In the genomic region with DNA sequence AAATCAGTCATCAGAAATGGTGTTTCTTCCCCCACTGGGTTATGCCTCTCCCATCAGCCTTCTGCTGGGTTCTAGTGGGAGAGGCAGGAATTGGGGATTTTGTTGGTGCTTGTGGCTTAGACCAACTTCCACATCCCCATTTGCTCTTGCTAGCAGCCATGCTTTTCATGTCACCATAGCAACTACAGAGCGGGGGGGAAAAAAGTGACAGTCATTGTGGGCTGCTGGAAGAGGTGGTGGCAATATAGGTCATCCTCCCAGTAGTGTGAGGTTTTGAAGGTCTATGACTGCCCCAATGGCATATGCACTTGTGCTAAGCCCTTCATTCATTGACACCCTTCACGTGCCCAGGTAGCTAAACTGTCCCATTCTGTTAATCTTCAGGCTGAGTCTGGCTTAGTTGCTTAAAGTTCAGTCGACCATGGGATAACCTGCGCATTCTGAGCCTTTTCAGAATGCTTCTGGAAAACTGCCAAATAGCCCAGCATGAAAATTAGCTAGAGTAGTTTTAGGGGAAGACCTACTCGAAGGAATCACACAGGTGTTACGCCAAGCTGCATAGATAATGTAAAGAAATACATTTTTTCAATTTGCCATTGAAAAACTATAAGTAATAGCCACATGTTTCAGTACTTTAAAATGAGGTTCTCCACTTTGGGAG, we compare ENCODE assay signal across 1 cellular context.
TF ChIP-seq lines count a peak whose summit lies in the region.

No MANE protein-coding gene starts in this region.

TF ChIP-seq in K562, 482 proteins besides CTCF, POLR2A, EP300 and RAD21 (continued from another document and continues in another):
- TF ChIP-seq TGIF2 (CRISPR knock-in tag; IDR thresholded peaks at IDR 0.05) (no peak), DIDO1 (tag; IDR thresholded peaks at IDR 0.05; ENCODE audit: low read depth) (no peak), STAT5A (IDR thresholded peaks at IDR 0.05; ENCODE audit: borderline replicate concordance, low read length) (no peak), SP2 (IDR thresholded peaks at IDR 0.05; ENCODE audit: extremely low read depth, low read depth, low read length, poor library complexity, severe bottlenecking) (no peak), ZNF143 (CRISPR knock-in tag; IDR thresholded peaks at IDR 0.05) (no peak), RBM34 (IDR thresholded peaks at IDR 0.05; ENCODE audit: borderline replicate concordance, insufficient read depth, low read length) (no peak), PCBP2 (IDR thresholded peaks at IDR 0.05; ENCODE audit: low read depth, low read length, poor library complexity, severe bottlenecking) (no peak), MTA3 (IDR thresholded peaks at IDR 0.05; ENCODE audit: borderline replicate concordance) (peak; percentile 38; the same call in 1 of the 2 replicates), NFIC (IDR thresholded peaks at IDR 0.05) (peak; percentile 95), ZNF444 (CRISPR knock-in tag; IDR thresholded peaks at IDR 0.05) (no peak), ZNF695 (CRISPR knock-in tag; IDR thresholded peaks at IDR 0.05) (no peak), CTBP1 (IDR thresholded peaks at IDR 0.05; ENCODE audit: borderline replicate concordance) (peak; percentile 52), L3MBTL2 (IDR thresholded peaks at IDR 0.05) (peak; percentile 76), SMAD4 (CRISPR knock-in tag; conservative IDR thresholded peaks at IDR 0.05) (no peak), BHLHE40 (IDR thresholded peaks at IDR 0.05; ENCODE audit: low read length) (peak; percentile 69), CSDE1 (IDR thresholded peaks at IDR 0.05) (peak in 1 of 2 experiments; percentile 65; a peak in 1 of 4 replicates), ZZZ3 (IDR thresholded peaks at IDR 0.05) (no peak), HOXB6 (CRISPR knock-in tag; IDR thresholded peaks at IDR 0.05; ENCODE audit: borderline replicate concordance) (no peak), DPF2 (IDR thresholded peaks at IDR 0.05) (0 out of 2 replicates have a peak, but pooled peaks have one; percentile 57)
- TF ChIP-seq, protein P1, sequence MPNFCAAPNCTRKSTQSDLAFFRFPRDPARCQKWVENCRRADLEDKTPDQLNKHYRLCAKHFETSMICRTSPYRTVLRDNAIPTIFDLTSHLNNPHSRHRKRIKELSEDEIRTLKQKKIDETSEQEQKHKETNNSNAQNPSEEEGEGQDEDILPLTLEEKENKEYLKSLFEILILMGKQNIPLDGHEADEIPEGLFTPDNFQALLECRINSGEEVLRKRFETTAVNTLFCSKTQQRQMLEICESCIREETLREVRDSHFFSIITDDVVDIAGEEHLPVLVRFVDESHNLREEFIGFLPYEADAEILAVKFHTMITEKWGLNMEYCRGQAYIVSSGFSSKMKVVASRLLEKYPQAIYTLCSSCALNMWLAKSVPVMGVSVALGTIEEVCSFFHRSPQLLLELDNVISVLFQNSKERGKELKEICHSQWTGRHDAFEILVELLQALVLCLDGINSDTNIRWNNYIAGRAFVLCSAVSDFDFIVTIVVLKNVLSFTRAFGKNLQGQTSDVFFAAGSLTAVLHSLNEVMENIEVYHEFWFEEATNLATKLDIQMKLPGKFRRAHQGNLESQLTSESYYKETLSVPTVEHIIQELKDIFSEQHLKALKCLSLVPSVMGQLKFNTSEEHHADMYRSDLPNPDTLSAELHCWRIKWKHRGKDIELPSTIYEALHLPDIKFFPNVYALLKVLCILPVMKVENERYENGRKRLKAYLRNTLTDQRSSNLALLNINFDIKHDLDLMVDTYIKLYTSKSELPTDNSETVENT (CRISPR knock-in tag; IDR thresholded peaks at IDR 0.05), result no peak
- TF ChIP-seq, protein P2, sequence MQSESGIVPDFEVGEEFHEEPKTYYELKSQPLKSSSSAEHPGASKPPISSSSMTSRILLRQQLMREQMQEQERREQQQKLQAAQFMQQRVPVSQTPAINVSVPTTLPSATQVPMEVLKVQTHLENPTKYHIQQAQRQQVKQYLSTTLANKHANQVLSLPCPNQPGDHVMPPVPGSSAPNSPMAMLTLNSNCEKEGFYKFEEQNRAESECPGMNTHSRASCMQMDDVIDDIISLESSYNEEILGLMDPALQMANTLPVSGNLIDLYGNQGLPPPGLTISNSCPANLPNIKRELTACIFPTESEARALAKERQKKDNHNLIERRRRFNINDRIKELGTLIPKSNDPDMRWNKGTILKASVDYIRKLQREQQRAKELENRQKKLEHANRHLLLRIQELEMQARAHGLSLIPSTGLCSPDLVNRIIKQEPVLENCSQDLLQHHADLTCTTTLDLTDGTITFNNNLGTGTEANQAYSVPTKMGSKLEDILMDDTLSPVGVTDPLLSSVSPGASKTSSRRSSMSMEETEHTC (IDR thresholded peaks at IDR 0.05), result no peak
- TF ChIP-seq, protein P3, sequence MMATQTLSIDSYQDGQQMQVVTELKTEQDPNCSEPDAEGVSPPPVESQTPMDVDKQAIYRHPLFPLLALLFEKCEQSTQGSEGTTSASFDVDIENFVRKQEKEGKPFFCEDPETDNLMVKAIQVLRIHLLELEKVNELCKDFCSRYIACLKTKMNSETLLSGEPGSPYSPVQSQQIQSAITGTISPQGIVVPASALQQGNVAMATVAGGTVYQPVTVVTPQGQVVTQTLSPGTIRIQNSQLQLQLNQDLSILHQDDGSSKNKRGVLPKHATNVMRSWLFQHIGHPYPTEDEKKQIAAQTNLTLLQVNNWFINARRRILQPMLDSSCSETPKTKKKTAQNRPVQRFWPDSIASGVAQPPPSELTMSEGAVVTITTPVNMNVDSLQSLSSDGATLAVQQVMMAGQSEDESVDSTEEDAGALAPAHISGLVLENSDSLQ (IDR thresholded peaks at IDR 0.05), result peak; percentile 48; the same call in 1 of the 2 replicates
- TF ChIP-seq, protein P4, sequence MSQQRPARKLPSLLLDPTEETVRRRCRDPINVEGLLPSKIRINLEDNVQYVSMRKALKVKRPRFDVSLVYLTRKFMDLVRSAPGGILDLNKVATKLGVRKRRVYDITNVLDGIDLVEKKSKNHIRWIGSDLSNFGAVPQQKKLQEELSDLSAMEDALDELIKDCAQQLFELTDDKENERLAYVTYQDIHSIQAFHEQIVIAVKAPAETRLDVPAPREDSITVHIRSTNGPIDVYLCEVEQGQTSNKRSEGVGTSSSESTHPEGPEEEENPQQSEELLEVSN (IDR thresholded peaks at IDR 0.05; ENCODE audit: borderline replicate concordance in 1 of 2, extremely low read depth in 1 of 2, insufficient read depth in 1 of 2, insufficient read length in 1 of 2, low read depth in 1 of 2, low read length in 1 of 2, poor library complexity in 1 of 2, severe bottlenecking in 1 of 2), result peak; percentile 63 to 82
- TF ChIP-seq, protein P5, sequence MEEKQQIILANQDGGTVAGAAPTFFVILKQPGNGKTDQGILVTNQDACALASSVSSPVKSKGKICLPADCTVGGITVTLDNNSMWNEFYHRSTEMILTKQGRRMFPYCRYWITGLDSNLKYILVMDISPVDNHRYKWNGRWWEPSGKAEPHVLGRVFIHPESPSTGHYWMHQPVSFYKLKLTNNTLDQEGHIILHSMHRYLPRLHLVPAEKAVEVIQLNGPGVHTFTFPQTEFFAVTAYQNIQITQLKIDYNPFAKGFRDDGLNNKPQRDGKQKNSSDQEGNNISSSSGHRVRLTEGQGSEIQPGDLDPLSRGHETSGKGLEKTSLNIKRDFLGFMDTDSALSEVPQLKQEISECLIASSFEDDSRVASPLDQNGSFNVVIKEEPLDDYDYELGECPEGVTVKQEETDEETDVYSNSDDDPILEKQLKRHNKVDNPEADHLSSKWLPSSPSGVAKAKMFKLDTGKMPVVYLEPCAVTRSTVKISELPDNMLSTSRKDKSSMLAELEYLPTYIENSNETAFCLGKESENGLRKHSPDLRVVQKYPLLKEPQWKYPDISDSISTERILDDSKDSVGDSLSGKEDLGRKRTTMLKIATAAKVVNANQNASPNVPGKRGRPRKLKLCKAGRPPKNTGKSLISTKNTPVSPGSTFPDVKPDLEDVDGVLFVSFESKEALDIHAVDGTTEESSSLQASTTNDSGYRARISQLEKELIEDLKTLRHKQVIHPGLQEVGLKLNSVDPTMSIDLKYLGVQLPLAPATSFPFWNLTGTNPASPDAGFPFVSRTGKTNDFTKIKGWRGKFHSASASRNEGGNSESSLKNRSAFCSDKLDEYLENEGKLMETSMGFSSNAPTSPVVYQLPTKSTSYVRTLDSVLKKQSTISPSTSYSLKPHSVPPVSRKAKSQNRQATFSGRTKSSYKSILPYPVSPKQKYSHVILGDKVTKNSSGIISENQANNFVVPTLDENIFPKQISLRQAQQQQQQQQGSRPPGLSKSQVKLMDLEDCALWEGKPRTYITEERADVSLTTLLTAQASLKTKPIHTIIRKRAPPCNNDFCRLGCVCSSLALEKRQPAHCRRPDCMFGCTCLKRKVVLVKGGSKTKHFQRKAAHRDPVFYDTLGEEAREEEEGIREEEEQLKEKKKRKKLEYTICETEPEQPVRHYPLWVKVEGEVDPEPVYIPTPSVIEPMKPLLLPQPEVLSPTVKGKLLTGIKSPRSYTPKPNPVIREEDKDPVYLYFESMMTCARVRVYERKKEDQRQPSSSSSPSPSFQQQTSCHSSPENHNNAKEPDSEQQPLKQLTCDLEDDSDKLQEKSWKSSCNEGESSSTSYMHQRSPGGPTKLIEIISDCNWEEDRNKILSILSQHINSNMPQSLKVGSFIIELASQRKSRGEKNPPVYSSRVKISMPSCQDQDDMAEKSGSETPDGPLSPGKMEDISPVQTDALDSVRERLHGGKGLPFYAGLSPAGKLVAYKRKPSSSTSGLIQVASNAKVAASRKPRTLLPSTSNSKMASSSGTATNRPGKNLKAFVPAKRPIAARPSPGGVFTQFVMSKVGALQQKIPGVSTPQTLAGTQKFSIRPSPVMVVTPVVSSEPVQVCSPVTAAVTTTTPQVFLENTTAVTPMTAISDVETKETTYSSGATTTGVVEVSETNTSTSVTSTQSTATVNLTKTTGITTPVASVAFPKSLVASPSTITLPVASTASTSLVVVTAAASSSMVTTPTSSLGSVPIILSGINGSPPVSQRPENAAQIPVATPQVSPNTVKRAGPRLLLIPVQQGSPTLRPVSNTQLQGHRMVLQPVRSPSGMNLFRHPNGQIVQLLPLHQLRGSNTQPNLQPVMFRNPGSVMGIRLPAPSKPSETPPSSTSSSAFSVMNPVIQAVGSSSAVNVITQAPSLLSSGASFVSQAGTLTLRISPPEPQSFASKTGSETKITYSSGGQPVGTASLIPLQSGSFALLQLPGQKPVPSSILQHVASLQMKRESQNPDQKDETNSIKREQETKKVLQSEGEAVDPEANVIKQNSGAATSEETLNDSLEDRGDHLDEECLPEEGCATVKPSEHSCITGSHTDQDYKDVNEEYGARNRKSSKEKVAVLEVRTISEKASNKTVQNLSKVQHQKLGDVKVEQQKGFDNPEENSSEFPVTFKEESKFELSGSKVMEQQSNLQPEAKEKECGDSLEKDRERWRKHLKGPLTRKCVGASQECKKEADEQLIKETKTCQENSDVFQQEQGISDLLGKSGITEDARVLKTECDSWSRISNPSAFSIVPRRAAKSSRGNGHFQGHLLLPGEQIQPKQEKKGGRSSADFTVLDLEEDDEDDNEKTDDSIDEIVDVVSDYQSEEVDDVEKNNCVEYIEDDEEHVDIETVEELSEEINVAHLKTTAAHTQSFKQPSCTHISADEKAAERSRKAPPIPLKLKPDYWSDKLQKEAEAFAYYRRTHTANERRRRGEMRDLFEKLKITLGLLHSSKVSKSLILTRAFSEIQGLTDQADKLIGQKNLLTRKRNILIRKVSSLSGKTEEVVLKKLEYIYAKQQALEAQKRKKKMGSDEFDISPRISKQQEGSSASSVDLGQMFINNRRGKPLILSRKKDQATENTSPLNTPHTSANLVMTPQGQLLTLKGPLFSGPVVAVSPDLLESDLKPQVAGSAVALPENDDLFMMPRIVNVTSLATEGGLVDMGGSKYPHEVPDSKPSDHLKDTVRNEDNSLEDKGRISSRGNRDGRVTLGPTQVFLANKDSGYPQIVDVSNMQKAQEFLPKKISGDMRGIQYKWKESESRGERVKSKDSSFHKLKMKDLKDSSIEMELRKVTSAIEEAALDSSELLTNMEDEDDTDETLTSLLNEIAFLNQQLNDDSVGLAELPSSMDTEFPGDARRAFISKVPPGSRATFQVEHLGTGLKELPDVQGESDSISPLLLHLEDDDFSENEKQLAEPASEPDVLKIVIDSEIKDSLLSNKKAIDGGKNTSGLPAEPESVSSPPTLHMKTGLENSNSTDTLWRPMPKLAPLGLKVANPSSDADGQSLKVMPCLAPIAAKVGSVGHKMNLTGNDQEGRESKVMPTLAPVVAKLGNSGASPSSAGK (IDR thresholded peaks at IDR 0.05), result peak; percentile 80
- TF ChIP-seq, protein P6, sequence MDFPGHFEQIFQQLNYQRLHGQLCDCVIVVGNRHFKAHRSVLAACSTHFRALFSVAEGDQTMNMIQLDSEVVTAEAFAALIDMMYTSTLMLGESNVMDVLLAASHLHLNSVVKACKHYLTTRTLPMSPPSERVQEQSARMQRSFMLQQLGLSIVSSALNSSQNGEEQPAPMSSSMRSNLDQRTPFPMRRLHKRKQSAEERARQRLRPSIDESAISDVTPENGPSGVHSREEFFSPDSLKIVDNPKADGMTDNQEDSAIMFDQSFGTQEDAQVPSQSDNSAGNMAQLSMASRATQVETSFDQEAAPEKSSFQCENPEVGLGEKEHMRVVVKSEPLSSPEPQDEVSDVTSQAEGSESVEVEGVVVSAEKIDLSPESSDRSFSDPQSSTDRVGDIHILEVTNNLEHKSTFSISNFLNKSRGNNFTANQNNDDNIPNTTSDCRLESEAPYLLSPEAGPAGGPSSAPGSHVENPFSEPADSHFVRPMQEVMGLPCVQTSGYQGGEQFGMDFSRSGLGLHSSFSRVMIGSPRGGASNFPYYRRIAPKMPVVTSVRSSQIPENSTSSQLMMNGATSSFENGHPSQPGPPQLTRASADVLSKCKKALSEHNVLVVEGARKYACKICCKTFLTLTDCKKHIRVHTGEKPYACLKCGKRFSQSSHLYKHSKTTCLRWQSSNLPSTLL (IDR thresholded peaks at IDR 0.05), result no peak
- TF ChIP-seq, protein P7, sequence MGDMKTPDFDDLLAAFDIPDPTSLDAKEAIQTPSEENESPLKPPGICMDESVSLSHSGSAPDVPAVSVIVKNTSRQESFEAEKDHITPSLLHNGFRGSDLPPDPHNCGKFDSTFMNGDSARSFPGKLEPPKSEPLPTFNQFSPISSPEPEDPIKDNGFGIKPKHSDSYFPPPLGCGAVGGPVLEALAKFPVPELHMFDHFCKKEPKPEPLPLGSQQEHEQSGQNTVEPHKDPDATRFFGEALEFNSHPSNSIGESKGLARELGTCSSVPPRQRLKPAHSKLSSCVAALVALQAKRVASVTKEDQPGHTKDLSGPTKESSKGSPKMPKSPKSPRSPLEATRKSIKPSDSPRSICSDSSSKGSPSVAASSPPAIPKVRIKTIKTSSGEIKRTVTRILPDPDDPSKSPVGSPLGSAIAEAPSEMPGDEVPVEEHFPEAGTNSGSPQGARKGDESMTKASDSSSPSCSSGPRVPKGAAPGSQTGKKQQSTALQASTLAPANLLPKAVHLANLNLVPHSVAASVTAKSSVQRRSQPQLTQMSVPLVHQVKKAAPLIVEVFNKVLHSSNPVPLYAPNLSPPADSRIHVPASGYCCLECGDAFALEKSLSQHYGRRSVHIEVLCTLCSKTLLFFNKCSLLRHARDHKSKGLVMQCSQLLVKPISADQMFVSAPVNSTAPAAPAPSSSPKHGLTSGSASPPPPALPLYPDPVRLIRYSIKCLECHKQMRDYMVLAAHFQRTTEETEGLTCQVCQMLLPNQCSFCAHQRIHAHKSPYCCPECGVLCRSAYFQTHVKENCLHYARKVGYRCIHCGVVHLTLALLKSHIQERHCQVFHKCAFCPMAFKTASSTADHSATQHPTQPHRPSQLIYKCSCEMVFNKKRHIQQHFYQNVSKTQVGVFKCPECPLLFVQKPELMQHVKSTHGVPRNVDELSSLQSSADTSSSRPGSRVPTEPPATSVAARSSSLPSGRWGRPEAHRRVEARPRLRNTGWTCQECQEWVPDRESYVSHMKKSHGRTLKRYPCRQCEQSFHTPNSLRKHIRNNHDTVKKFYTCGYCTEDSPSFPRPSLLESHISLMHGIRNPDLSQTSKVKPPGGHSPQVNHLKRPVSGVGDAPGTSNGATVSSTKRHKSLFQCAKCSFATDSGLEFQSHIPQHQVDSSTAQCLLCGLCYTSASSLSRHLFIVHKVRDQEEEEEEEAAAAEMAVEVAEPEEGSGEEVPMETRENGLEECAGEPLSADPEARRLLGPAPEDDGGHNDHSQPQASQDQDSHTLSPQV (IDR thresholded peaks at IDR 0.05), result peak; percentile 90
